ENCODE assay signal across 8 cellular contexts in the genomic region with DNA sequence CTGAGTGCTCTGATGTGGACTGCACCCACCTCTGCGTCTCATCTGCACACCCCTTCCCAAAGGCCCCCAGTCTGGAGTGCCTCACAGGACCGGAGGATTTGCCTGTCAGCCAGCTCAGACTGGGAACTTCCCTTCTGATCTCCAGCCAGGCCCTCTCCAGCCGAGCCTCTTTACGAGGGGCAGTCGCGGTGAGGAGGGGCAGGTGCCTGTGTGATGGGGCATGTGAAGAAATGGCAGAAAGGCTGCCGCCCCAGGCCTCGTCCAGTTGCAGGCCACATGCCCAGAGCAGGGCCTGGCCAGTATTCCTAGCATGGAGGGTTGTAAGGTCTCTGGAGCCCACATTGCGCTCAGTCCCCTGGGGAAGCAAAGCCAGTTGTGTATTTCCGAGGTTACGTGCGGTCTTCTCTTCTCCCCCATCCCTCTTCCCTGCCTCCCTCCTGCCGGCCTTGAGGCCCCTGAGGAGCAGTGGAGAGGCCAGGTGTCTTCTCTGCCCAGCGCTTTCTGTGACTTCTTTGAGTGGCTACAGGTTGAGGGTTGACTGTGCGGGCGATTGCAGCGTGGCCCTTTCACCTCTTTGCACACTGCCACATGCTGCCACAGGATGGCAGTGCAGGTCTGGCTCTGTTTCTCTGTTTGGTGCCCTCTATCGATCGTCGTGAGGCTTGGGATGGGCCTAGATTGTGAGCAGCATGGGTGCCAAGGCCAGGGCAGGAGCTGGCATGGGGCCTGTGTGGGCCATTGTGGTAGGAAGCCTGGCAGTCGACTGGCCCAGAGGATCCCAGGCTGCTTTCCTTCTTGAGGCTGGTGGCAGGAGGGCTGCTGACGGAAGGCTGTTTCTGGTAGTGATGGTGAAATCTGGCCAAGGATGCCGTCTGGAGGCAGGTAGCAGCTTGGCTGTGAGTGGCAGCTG. TPM values are rescaled to one million over a fixed set of nuclear protein-coding genes. Genes with fewer than 3 reads are reported as not detected.
A peak's percentile ranks its signal among the peaks of the same experiment; 100 is the strongest.
DNase-seq lines count a peak whose midpoint lies in the region; TF ChIP-seq lines count a peak whose summit lies in the region.

No MANE protein-coding gene starts in this region.

- DNase-seq in NCI-H2227 (lab: John Stamatoyannopoulos, UW; ENCODE audit: unreplicated experiment) (peak; percentile 55), NCI-H2227 treated with DMSO at 0.1 percent for 48 hours (lab: John Stamatoyannopoulos, UW) (no peak), HUDEP-2 (lab: John Stamatoyannopoulos, UW; ENCODE audit: unreplicated experiment in 76 of 76) (peak in 73 of 76 experiments; percentile 13 to 87 (median 69)), SK-MEL-5 (ENCODE audit: low read depth, low spot score) (peak; percentile 90), germinal center (ENCODE audit: low spot score) (peak; percentile 90), pons (ENCODE audit: low spot score) (peak; percentile 84), uterus (peak in 1 of 2 donors; percentile 36)
- peak; percentile 80 for DNase-seq in activated naive CD4-positive, alpha-beta T cell treated with Interleukin-2 at 50 U/mL for 16 hours

- H3K9me3 ChIP-seq in uterus, result no peaks in the 10 kb centered on the region

- peaks cover 0 to 7% of the 10 kb centered on the region in 2 donors for H3K4me1 ChIP-seq in uterus

- H3K4me3 ChIP-seq in uterus, result no peak overlapping the region

- TF ChIP-seq POLR2A in uterus (IDR thresholded peaks at IDR 0.05), result no peak

- H3K27ac ChIP-seq in uterus, result no peak overlapping the region

- in situ Hi-C loops in SK-MEL-5 (cut with HindIII; ENCODE audit: low pct_unique_long_range_greater_than_20kb, low sequenced_read_pairs), result no loop called here

- no peaks in the 10 kb centered on the region for H3K36me3 ChIP-seq in uterus

- no peaks in the 10 kb centered on the region for H3K27me3 ChIP-seq in uterus

- TF ChIP-seq CTCF in uterus (IDR thresholded peaks at IDR 0.05), result peak; percentile 14 to 53 (median 48)

- intact Hi-C loops in uterus (cut with DNase I; ENCODE audit: low total_unique reads), result loop anchor here (10.0 kb wide), 1 partner anchor 246 kb away; no protein-coding TSS in a partner anchor

RNA-seq across cellular contexts. Expression of a gene that starts 5.3 kb away (rescaled TPM):
- total RNA-seq in SK-MEL-5 (2014; rRNA removed; shearing (Covaris generic)), result 44.4 and 53.2 TPM in 2 replicates
- 56.2 and 79.3 TPM in 2 replicates for polyA plus RNA-seq in SK-MEL-5 (2015; cell fraction: cytosol; rRNA removed)
- polyA plus RNA-seq in SK-MEL-5 (2015; cell fraction: nucleus; rRNA removed), result 242 and 249 TPM in 2 replicates
- 10 to 100 TPM; 33.0 to 90.4 (median 84.2) TPM for total RNA-seq in uterus
